Comparison of ENCODE assay signal across 1 cellular context in the genomic region with DNA sequence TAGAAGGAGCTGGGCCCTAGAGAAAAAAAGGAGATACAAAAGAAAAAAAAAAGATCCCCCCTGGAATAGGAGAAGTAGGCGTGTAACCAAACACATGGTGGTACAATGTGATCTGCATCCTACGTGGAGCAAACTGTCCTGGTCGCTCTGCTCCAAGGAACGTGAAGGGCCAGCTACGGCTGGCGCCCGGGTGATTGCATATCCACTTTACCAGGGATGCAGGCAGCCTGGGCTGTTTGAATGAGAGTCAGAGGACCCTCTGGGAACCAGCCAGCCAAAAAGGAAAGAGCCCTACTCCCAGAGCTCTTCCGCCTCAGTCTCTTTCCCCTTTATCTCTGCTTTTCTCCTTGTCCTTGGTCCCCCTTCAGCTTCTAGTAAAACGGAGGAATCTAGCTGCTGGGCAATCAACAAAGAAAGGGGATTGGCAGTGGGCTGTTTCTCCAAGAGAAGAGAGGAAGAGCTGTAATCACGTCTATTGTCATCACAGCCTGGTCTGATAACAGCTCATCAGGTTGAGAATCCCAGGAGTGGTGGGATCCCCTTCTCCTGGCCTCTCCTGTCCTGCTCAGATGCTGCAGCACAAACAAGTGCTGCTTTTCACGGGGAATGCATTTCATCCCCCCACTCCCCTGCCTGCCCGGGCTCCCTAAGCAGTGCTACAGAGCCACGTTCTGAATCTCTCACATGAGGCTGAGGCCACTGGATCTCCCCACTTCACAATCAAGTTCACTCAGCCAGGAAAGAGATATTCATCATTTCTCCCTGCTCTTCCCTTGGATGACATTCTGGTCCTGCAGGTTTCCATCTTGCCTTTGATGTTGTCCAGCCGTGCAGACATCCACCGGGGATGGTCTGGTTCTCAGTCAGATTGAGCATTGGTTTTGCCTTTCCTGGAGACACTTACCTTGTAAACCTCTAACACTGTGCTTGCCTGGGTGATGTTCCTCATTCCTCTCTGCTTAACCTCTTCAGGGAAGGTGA.
TF ChIP-seq lines count a peak whose summit lies in the region.

No MANE protein-coding gene starts in this region.

TF ChIP-seq in H1, 55 proteins besides CTCF, POLR2A, EP300 and RAD21 (continued from another document):
- TF ChIP-seq, protein P1, sequence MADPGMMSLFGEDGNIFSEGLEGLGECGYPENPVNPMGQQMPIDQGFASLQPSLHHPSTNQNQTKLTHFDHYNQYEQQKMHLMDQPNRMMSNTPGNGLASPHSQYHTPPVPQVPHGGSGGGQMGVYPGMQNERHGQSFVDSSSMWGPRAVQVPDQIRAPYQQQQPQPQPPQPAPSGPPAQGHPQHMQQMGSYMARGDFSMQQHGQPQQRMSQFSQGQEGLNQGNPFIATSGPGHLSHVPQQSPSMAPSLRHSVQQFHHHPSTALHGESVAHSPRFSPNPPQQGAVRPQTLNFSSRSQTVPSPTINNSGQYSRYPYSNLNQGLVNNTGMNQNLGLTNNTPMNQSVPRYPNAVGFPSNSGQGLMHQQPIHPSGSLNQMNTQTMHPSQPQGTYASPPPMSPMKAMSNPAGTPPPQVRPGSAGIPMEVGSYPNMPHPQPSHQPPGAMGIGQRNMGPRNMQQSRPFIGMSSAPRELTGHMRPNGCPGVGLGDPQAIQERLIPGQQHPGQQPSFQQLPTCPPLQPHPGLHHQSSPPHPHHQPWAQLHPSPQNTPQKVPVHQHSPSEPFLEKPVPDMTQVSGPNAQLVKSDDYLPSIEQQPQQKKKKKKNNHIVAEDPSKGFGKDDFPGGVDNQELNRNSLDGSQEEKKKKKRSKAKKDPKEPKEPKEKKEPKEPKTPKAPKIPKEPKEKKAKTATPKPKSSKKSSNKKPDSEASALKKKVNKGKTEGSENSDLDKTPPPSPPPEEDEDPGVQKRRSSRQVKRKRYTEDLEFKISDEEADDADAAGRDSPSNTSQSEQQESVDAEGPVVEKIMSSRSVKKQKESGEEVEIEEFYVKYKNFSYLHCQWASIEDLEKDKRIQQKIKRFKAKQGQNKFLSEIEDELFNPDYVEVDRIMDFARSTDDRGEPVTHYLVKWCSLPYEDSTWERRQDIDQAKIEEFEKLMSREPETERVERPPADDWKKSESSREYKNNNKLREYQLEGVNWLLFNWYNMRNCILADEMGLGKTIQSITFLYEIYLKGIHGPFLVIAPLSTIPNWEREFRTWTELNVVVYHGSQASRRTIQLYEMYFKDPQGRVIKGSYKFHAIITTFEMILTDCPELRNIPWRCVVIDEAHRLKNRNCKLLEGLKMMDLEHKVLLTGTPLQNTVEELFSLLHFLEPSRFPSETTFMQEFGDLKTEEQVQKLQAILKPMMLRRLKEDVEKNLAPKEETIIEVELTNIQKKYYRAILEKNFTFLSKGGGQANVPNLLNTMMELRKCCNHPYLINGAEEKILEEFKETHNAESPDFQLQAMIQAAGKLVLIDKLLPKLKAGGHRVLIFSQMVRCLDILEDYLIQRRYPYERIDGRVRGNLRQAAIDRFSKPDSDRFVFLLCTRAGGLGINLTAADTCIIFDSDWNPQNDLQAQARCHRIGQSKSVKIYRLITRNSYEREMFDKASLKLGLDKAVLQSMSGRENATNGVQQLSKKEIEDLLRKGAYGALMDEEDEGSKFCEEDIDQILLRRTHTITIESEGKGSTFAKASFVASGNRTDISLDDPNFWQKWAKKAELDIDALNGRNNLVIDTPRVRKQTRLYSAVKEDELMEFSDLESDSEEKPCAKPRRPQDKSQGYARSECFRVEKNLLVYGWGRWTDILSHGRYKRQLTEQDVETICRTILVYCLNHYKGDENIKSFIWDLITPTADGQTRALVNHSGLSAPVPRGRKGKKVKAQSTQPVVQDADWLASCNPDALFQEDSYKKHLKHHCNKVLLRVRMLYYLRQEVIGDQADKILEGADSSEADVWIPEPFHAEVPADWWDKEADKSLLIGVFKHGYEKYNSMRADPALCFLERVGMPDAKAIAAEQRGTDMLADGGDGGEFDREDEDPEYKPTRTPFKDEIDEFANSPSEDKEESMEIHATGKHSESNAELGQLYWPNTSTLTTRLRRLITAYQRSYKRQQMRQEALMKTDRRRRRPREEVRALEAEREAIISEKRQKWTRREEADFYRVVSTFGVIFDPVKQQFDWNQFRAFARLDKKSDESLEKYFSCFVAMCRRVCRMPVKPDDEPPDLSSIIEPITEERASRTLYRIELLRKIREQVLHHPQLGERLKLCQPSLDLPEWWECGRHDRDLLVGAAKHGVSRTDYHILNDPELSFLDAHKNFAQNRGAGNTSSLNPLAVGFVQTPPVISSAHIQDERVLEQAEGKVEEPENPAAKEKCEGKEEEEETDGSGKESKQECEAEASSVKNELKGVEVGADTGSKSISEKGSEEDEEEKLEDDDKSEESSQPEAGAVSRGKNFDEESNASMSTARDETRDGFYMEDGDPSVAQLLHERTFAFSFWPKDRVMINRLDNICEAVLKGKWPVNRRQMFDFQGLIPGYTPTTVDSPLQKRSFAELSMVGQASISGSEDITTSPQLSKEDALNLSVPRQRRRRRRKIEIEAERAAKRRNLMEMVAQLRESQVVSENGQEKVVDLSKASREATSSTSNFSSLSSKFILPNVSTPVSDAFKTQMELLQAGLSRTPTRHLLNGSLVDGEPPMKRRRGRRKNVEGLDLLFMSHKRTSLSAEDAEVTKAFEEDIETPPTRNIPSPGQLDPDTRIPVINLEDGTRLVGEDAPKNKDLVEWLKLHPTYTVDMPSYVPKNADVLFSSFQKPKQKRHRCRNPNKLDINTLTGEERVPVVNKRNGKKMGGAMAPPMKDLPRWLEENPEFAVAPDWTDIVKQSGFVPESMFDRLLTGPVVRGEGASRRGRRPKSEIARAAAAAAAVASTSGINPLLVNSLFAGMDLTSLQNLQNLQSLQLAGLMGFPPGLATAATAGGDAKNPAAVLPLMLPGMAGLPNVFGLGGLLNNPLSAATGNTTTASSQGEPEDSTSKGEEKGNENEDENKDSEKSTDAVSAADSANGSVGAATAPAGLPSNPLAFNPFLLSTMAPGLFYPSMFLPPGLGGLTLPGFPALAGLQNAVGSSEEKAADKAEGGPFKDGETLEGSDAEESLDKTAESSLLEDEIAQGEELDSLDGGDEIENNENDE (IDR thresholded peaks at IDR 0.05; ENCODE audit: insufficient replicate concordance, low read length): no peak
- TF ChIP-seq, protein P2, sequence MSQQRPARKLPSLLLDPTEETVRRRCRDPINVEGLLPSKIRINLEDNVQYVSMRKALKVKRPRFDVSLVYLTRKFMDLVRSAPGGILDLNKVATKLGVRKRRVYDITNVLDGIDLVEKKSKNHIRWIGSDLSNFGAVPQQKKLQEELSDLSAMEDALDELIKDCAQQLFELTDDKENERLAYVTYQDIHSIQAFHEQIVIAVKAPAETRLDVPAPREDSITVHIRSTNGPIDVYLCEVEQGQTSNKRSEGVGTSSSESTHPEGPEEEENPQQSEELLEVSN (IDR thresholded peaks at IDR 0.05): no peak
- TF ChIP-seq ZNF274 (IDR thresholded peaks at IDR 0.05; ENCODE audit: borderline replicate concordance, extremely low read depth, low read length): no peak
- no peak for TF ChIP-seq SIX5 (IDR thresholded peaks at IDR 0.05; ENCODE audit: low read depth, low read length)
- TF ChIP-seq POU5F1 (IDR thresholded peaks at IDR 0.05; ENCODE audit: low read depth, low read length): no peak
- no peak for TF ChIP-seq SAP30 (IDR thresholded peaks at IDR 0.05; ENCODE audit: insufficient read depth, insufficient replicate concordance, low read length)
- TF ChIP-seq TBP (IDR thresholded peaks at IDR 0.05; ENCODE audit: low read depth, low read length): no peak
- no peak for TF ChIP-seq EZH2 (IDR thresholded peaks at IDR 0.05; ENCODE audit: low read depth, low read length, severe bottlenecking)
- no peak for TF ChIP-seq BCL11A (IDR thresholded peaks at IDR 0.05; ENCODE audit: low read depth in 2 of 2, low read length in 2 of 2)
- TF ChIP-seq, protein P3, sequence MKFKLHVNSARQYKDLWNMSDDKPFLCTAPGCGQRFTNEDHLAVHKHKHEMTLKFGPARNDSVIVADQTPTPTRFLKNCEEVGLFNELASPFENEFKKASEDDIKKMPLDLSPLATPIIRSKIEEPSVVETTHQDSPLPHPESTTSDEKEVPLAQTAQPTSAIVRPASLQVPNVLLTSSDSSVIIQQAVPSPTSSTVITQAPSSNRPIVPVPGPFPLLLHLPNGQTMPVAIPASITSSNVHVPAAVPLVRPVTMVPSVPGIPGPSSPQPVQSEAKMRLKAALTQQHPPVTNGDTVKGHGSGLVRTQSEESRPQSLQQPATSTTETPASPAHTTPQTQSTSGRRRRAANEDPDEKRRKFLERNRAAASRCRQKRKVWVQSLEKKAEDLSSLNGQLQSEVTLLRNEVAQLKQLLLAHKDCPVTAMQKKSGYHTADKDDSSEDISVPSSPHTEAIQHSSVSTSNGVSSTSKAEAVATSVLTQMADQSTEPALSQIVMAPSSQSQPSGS (IDR thresholded peaks at IDR 0.05; ENCODE audit: low read length): no peak
- no peak for TF ChIP-seq SUZ12 (IDR thresholded peaks at IDR 0.05; ENCODE audit: low read length)
- TF ChIP-seq KDM1A (IDR thresholded peaks at IDR 0.05; ENCODE audit: borderline replicate concordance, low read length): no peak
